Comparison of ENCODE assay signal across 8 cellular contexts in the genomic region with DNA sequence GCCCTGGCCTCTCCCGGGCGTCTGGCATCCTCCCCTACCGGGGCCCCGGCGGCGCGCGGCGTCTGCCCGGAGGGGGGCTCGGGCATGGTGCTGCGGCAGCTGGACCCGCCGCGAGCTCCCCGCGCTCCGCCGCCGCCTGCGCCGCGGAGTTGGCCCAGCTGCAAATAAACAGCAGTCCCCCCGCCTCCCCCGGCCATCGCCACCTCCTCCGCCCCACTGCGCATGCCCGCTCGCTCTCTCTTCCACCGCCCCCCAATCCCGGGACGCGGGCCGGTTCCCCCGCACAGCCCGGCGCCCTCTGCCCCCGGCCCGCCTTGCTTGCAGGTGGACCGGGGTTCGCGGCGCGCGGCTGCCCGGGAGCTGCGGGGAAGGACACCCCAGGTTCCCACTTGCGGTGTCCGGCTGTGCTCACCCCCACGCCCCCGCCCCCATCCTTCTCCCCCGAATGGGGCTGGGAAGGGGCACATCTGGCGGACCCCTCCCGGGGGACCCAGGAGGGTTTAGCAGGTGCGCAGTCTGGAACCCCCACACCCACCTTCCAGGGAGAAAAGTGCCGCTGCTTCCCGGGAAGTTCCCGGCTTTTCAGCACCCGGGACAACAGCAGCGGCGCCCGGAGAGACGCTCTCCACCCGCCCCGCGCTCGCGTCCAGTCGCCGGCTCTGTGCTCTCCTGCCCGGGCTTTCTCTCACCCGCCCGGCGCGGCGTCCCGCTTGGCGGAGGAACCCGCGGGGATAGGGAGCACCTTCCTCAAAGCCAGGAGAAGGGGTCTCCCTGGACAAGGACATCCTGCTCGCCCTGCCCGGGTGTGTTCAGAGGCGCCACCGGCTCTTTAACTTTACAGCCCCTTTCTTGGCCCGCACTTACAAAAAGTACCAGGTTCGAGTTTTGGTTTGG. TPM values are rescaled to one million over a fixed set of nuclear protein-coding genes. Genes with fewer than 3 reads are reported as not detected.
A peak's percentile ranks its signal among the peaks of the same experiment; 100 is the strongest.
DNase-seq lines count a peak whose midpoint lies in the region; ATAC-seq and TF ChIP-seq lines count a peak whose summit lies in the region.

A gene (minus strand): TSS at position 170 of the 894 bp plus-strand sequence. CDS start 191 bp downstream, outside the sequence.

- H3K27ac Mint-ChIP-seq in activated naive CD8-positive, alpha-beta T cell treated with anti-CD3 and anti-CD28 coated beads for 36 hours: no peak within 1 kb of the TSS
- H3K27ac Mint-ChIP-seq in osteocyte (ENCODE audit: unreplicated experiment): peak within 1 kb of the TSS; percentile 90

- intact Hi-C loops in cardiac septum (cut with DNase I): loop anchor here (2.0 to 5.0 kb wide), 3 partner anchors 41 to 232 kb away; no protein-coding TSS in a partner anchor

- DNase-seq in NCI-H510A treated with DMSO at 0.1 percent for 48 hours (lab: John Stamatoyannopoulos, UW) (peak; percentile 23), NCI-H510A (lab: John Stamatoyannopoulos, UW) (no peak), cardiac septum (ENCODE audit: low spot score) (peak; percentile 91), osteocyte (ENCODE audit: extremely low spot score, unreplicated experiment) (peak; percentile 91), HT-29 (ENCODE audit: low spot score) (no peak)
- DNase-seq in activated naive CD8-positive, alpha-beta T cell treated with anti-CD3 and anti-CD28 coated beads for 36 hours: peak; percentile 2

- peaks cover 58% of the 10 kb centered on the region for H3K27me3 Mint-ChIP-seq in activated naive CD8-positive, alpha-beta T cell treated with anti-CD3 and anti-CD28 coated beads for 36 hours
- H3K27me3 Mint-ChIP-seq in osteocyte (ENCODE audit: unreplicated experiment): peaks cover 6% of the 10 kb centered on the region

- H3K9me3 Mint-ChIP-seq in activated naive CD8-positive, alpha-beta T cell treated with anti-CD3 and anti-CD28 coated beads for 36 hours: peaks cover 4% of the 10 kb centered on the region
- no peaks in the 10 kb centered on the region for H3K9me3 Mint-ChIP-seq in osteocyte (ENCODE audit: unreplicated experiment)

- TF ChIP-seq EP300 in Ishikawa (IDR thresholded peaks at IDR 0.05; ENCODE audit: borderline replicate concordance): no peak

- no peak for ATAC-seq in HG03095 (IDR thresholded peaks at IDR 0.05; ENCODE audit: unreplicated experiment)

- peak within 1 kb of the TSS; percentile 47 for H3K4me3 Mint-ChIP-seq in activated naive CD8-positive, alpha-beta T cell treated with anti-CD3 and anti-CD28 coated beads for 36 hours
- peak within 1 kb of the TSS; percentile 96 for H3K4me3 Mint-ChIP-seq in osteocyte (ENCODE audit: unreplicated experiment)

- no peaks in the 10 kb centered on the region for H3K36me3 Mint-ChIP-seq in activated naive CD8-positive, alpha-beta T cell treated with anti-CD3 and anti-CD28 coated beads for 36 hours
- H3K36me3 Mint-ChIP-seq in osteocyte (ENCODE audit: unreplicated experiment): peaks cover 3% of the 10 kb centered on the region

- no peak for TF ChIP-seq CTCF in osteocyte (IDR thresholded peaks at IDR 0.05)

- H3K4me1 Mint-ChIP-seq in activated naive CD8-positive, alpha-beta T cell treated with anti-CD3 and anti-CD28 coated beads for 36 hours: peaks cover 8% of the 10 kb centered on the region
- peaks cover 23% of the 10 kb centered on the region for H3K4me1 Mint-ChIP-seq in osteocyte (ENCODE audit: unreplicated experiment)

- TF ChIP-seq RAD21 in Ishikawa (IDR thresholded peaks at IDR 0.05; ENCODE audit: low read depth): no peak

TF ChIP-seq in Ishikawa, 13 proteins besides CTCF, POLR2A, EP300 and RAD21:
- TF ChIP-seq TEAD4 (IDR thresholded peaks at IDR 0.05): no peak
- TF ChIP-seq ZBTB7A (IDR thresholded peaks at IDR 0.05; ENCODE audit: low read depth): peak; percentile 48; the same call in 1 of the 2 replicates
- TF ChIP-seq, protein P1, sequence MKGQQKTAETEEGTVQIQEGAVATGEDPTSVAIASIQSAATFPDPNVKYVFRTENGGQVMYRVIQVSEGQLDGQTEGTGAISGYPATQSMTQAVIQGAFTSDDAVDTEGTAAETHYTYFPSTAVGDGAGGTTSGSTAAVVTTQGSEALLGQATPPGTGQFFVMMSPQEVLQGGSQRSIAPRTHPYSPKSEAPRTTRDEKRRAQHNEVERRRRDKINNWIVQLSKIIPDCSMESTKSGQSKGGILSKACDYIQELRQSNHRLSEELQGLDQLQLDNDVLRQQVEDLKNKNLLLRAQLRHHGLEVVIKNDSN (IDR thresholded peaks at IDR 0.05): 0 out of 2 replicates have a peak, but pooled peaks have one; percentile 28
- TF ChIP-seq, protein P2, sequence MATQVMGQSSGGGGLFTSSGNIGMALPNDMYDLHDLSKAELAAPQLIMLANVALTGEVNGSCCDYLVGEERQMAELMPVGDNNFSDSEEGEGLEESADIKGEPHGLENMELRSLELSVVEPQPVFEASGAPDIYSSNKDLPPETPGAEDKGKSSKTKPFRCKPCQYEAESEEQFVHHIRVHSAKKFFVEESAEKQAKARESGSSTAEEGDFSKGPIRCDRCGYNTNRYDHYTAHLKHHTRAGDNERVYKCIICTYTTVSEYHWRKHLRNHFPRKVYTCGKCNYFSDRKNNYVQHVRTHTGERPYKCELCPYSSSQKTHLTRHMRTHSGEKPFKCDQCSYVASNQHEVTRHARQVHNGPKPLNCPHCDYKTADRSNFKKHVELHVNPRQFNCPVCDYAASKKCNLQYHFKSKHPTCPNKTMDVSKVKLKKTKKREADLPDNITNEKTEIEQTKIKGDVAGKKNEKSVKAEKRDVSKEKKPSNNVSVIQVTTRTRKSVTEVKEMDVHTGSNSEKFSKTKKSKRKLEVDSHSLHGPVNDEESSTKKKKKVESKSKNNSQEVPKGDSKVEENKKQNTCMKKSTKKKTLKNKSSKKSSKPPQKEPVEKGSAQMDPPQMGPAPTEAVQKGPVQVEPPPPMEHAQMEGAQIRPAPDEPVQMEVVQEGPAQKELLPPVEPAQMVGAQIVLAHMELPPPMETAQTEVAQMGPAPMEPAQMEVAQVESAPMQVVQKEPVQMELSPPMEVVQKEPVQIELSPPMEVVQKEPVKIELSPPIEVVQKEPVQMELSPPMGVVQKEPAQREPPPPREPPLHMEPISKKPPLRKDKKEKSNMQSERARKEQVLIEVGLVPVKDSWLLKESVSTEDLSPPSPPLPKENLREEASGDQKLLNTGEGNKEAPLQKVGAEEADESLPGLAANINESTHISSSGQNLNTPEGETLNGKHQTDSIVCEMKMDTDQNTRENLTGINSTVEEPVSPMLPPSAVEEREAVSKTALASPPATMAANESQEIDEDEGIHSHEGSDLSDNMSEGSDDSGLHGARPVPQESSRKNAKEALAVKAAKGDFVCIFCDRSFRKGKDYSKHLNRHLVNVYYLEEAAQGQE (IDR thresholded peaks at IDR 0.05; ENCODE audit: low read depth): peak; percentile 82

RNA-seq across cellular contexts. Expression of the gene that starts here (rescaled TPM):
- total RNA-seq in activated naive CD8-positive, alpha-beta T cell treated with anti-CD3 and anti-CD28 coated beads for 36 hours: not detected
- total RNA-seq in cardiac septum: 33.2 TPM
- 35.3 and 37.5 TPM in 2 replicates for total RNA-seq in osteocyte
- total RNA-seq in HT-29 (2014; rRNA removed; shearing (Covaris generic)): 0.23 and 0.38 TPM in 2 replicates

Comparison
In these comparisons a context has a peak if more than half of its experiments do, and no peak if none do; other contexts are left out.
1. RNA of the gene that starts here (total RNA-seq): 35.3 to 37.5 TPM in osteocyte and 33.2 TPM in cardiac septum (single experiment); 0.23 to 0.38 TPM in HT-29 and not detected in activated naive CD8-positive, alpha-beta T cell treated with anti-CD3 and anti-CD28 coated beads for 36 hours; every median in the first group is over 10 times any median in the second.
2. DNase-seq: peak in NCI-H510A treated with DMSO at 0.1 percent for 48 hours (single experiment), cardiac septum (single experiment) and osteocyte (single experiment); none in NCI-H510A (single experiment) and HT-29 (single experiment).
3. Peak in DNase-seq in activated naive CD8-positive, alpha-beta T cell treated with anti-CD3 and anti-CD28 coated beads for 36 hours; RNA of the gene not detected or under 1 TPM.